ENCODE assay signal across 1 cellular context in the genomic region with DNA sequence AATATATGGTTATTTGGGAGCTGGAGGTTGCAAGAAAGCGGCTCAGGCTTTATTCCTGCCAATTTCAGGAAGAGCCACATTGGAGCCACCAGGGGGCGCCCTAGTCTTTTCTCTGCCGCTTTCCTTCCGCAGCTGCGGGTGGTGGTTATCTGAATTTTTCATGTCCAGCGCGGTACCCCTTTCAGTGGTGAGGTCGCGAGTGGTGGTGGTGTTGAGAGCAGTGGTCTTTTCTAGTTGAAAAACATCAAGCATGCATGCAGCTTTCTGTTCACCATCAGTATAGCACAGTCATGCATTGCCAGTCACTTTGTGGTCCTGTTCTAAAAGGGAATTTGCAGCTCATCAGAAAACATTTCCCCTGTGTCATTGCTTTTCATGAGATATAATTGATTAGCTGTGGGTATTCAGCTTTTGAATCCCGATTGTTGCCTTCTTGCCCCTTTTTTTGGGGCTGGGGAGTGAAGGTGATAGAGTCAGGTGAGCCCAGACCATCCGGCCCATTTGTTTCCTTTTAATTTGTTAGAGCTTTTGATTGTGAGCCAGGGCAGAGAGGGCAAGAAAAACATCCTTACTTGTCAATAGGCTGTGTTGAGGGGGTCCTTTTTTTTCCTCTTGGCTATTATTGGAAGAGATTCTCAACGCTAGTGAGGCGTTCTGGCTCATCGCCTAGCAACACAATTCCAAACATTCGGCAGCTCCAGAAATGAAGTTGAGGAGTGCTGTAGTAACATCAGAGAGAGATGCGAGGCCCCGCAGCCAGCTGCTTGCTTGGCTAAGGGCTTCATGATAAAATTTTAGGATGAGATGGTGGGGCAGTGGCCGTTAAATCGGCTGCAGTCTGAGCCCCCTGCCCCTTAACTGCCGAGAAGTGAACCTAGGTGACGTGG.
TF ChIP-seq lines count a peak whose summit lies in the region.

No MANE protein-coding gene starts in this region.

TF ChIP-seq in HepG2, 621 proteins besides CTCF, POLR2A, EP300 and RAD21 (continued from another document and continues in another):
- TF ChIP-seq, protein P1, sequence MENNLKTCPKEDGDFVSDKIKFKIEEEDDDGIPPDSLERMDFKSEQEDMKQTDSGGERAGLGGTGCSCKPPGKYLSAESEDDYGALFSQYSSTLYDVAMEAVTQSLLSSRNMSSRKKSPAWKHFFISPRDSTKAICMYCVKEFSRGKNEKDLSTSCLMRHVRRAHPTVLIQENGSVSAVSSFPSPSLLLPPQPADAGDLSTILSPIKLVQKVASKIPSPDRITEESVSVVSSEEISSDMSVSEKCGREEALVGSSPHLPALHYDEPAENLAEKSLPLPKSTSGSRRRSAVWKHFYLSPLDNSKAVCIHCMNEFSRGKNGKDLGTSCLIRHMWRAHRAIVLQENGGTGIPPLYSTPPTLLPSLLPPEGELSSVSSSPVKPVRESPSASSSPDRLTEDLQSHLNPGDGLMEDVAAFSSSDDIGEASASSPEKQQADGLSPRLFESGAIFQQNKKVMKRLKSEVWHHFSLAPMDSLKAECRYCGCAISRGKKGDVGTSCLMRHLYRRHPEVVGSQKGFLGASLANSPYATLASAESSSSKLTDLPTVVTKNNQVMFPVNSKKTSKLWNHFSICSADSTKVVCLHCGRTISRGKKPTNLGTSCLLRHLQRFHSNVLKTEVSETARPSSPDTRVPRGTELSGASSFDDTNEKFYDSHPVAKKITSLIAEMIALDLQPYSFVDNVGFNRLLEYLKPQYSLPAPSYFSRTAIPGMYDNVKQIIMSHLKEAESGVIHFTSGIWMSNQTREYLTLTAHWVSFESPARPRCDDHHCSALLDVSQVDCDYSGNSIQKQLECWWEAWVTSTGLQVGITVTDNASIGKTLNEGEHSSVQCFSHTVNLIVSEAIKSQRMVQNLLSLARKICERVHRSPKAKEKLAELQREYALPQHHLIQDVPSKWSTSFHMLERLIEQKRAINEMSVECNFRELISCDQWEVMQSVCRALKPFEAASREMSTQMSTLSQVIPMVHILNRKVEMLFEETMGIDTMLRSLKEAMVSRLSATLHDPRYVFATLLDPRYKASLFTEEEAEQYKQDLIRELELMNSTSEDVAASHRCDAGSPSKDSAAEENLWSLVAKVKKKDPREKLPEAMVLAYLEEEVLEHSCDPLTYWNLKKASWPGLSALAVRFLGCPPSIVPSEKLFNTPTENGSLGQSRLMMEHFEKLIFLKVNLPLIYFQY (CRISPR knock-in tag; IDR thresholded peaks at IDR 0.05; ENCODE audit: borderline replicate concordance): 0 out of 2 replicates have a peak, but pooled peaks have one; percentile 29
- TF ChIP-seq ZNF121 (CRISPR knock-in tag; IDR thresholded peaks at IDR 0.05): no peak
- TF ChIP-seq, protein P2, sequence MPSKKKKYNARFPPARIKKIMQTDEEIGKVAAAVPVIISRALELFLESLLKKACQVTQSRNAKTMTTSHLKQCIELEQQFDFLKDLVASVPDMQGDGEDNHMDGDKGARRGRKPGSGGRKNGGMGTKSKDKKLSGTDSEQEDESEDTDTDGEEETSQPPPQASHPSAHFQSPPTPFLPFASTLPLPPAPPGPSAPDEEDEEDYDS (CRISPR knock-in tag; IDR thresholded peaks at IDR 0.05): no peak
- TF ChIP-seq NFATC3 (CRISPR knock-in tag; IDR thresholded peaks at IDR 0.05): no peak
- TF ChIP-seq TBX2 (CRISPR knock-in tag; IDR thresholded peaks at IDR 0.05; ENCODE audit: borderline replicate concordance): peak; percentile 13; the same call in 1 of the 2 replicates
- no peak for TF ChIP-seq DNMT1 (CRISPR knock-in tag; IDR thresholded peaks at IDR 0.05)
- TF ChIP-seq ZBTB7A (CRISPR knock-in tag; IDR thresholded peaks at IDR 0.05): no peak
- TF ChIP-seq, protein P3, sequence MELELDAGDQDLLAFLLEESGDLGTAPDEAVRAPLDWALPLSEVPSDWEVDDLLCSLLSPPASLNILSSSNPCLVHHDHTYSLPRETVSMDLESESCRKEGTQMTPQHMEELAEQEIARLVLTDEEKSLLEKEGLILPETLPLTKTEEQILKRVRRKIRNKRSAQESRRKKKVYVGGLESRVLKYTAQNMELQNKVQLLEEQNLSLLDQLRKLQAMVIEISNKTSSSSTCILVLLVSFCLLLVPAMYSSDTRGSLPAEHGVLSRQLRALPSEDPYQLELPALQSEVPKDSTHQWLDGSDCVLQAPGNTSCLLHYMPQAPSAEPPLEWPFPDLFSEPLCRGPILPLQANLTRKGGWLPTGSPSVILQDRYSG (CRISPR knock-in tag; IDR thresholded peaks at IDR 0.05): no peak
- TF ChIP-seq RFXANK (CRISPR knock-in tag; IDR thresholded peaks at IDR 0.05): no peak
- TF ChIP-seq ZNF282 (IDR thresholded peaks at IDR 0.05; ENCODE audit: partially characterized antibody): no peak
- no peak for TF ChIP-seq SIN3B (IDR thresholded peaks at IDR 0.05; ENCODE audit: low read length)
- TF ChIP-seq ISL2 (CRISPR knock-in tag; IDR thresholded peaks at IDR 0.05): no peak
- no peak for TF ChIP-seq SP140L (CRISPR knock-in tag; IDR thresholded peaks at IDR 0.05; ENCODE audit: borderline replicate concordance)
- TF ChIP-seq, protein P4, sequence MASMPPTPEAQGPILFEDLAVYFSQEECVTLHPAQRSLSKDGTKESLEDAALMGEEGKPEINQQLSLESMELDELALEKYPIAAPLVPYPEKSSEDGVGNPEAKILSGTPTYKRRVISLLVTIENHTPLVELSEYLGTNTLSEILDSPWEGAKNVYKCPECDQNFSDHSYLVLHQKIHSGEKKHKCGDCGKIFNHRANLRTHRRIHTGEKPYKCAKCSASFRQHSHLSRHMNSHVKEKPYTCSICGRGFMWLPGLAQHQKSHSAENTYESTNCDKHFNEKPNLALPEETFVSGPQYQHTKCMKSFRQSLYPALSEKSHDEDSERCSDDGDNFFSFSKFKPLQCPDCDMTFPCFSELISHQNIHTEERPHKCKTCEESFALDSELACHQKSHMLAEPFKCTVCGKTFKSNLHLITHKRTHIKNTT (CRISPR knock-in tag; IDR thresholded peaks at IDR 0.05): no peak
- TF ChIP-seq ZNF564 (CRISPR knock-in tag; IDR thresholded peaks at IDR 0.05): no peak
- TF ChIP-seq REPIN1 (CRISPR knock-in tag; IDR thresholded peaks at IDR 0.05; ENCODE audit: borderline replicate concordance, low read depth): no peak
- TF ChIP-seq, protein P5, sequence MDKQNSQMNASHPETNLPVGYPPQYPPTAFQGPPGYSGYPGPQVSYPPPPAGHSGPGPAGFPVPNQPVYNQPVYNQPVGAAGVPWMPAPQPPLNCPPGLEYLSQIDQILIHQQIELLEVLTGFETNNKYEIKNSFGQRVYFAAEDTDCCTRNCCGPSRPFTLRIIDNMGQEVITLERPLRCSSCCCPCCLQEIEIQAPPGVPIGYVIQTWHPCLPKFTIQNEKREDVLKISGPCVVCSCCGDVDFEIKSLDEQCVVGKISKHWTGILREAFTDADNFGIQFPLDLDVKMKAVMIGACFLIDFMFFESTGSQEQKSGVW (CRISPR knock-in tag; IDR thresholded peaks at IDR 0.05; ENCODE audit: borderline replicate concordance): no peak
- TF ChIP-seq, protein P6, sequence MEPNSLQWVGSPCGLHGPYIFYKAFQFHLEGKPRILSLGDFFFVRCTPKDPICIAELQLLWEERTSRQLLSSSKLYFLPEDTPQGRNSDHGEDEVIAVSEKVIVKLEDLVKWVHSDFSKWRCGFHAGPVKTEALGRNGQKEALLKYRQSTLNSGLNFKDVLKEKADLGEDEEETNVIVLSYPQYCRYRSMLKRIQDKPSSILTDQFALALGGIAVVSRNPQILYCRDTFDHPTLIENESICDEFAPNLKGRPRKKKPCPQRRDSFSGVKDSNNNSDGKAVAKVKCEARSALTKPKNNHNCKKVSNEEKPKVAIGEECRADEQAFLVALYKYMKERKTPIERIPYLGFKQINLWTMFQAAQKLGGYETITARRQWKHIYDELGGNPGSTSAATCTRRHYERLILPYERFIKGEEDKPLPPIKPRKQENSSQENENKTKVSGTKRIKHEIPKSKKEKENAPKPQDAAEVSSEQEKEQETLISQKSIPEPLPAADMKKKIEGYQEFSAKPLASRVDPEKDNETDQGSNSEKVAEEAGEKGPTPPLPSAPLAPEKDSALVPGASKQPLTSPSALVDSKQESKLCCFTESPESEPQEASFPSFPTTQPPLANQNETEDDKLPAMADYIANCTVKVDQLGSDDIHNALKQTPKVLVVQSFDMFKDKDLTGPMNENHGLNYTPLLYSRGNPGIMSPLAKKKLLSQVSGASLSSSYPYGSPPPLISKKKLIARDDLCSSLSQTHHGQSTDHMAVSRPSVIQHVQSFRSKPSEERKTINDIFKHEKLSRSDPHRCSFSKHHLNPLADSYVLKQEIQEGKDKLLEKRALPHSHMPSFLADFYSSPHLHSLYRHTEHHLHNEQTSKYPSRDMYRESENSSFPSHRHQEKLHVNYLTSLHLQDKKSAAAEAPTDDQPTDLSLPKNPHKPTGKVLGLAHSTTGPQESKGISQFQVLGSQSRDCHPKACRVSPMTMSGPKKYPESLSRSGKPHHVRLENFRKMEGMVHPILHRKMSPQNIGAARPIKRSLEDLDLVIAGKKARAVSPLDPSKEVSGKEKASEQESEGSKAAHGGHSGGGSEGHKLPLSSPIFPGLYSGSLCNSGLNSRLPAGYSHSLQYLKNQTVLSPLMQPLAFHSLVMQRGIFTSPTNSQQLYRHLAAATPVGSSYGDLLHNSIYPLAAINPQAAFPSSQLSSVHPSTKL (CRISPR knock-in tag; IDR thresholded peaks at IDR 0.05): 0 out of 2 replicates have a peak, but pooled peaks have one; percentile 39
- TF ChIP-seq ZNF83 (CRISPR knock-in tag; IDR thresholded peaks at IDR 0.05; ENCODE audit: borderline replicate concordance): no peak
- no peak for TF ChIP-seq SRSF1 (optimal IDR thresholded peaks at IDR 0.05; ENCODE audit: low read depth, low read length)
- TF ChIP-seq ZNF766 (CRISPR knock-in tag; IDR thresholded peaks at IDR 0.05; ENCODE audit: borderline replicate concordance): no peak
- no peak for TF ChIP-seq ZNF496 (CRISPR knock-in tag; IDR thresholded peaks at IDR 0.05; ENCODE audit: insufficient replicate concordance)
- TF ChIP-seq ARHGAP35 (CRISPR knock-in tag; IDR thresholded peaks at IDR 0.05; ENCODE audit: borderline replicate concordance): no peak
- peak; percentile 81; the same call in 1 of the 2 replicates for TF ChIP-seq ZNF816 (CRISPR knock-in tag; IDR thresholded peaks at IDR 0.05; ENCODE audit: borderline replicate concordance)
- TF ChIP-seq ZNF570 (CRISPR knock-in tag; IDR thresholded peaks at IDR 0.05; ENCODE audit: borderline replicate concordance): no peak
- TF ChIP-seq SIX1 (CRISPR knock-in tag; IDR thresholded peaks at IDR 0.05; ENCODE audit: borderline replicate concordance): no peak
- no peak for TF ChIP-seq NKX3-1 (CRISPR knock-in tag; IDR thresholded peaks at IDR 0.05)
- no peak for TF ChIP-seq SMAD1 (CRISPR knock-in tag; IDR thresholded peaks at IDR 0.05; ENCODE audit: borderline replicate concordance, low read depth)
- TF ChIP-seq IRX3 (CRISPR knock-in tag; IDR thresholded peaks at IDR 0.05; ENCODE audit: borderline replicate concordance, low read depth): no peak
- no peak for TF ChIP-seq TRIM24 (CRISPR knock-in tag; IDR thresholded peaks at IDR 0.05)
- no peak for TF ChIP-seq GTF2F1 (IDR thresholded peaks at IDR 0.05; ENCODE audit: low read length)
- no peak for TF ChIP-seq ZNF883 (CRISPR knock-in tag; IDR thresholded peaks at IDR 0.05; ENCODE audit: not compliant biosample characterization)
- no peak for TF ChIP-seq ZNF607 (CRISPR knock-in tag; IDR thresholded peaks at IDR 0.05; ENCODE audit: borderline replicate concordance)
- TF ChIP-seq, protein P7, sequence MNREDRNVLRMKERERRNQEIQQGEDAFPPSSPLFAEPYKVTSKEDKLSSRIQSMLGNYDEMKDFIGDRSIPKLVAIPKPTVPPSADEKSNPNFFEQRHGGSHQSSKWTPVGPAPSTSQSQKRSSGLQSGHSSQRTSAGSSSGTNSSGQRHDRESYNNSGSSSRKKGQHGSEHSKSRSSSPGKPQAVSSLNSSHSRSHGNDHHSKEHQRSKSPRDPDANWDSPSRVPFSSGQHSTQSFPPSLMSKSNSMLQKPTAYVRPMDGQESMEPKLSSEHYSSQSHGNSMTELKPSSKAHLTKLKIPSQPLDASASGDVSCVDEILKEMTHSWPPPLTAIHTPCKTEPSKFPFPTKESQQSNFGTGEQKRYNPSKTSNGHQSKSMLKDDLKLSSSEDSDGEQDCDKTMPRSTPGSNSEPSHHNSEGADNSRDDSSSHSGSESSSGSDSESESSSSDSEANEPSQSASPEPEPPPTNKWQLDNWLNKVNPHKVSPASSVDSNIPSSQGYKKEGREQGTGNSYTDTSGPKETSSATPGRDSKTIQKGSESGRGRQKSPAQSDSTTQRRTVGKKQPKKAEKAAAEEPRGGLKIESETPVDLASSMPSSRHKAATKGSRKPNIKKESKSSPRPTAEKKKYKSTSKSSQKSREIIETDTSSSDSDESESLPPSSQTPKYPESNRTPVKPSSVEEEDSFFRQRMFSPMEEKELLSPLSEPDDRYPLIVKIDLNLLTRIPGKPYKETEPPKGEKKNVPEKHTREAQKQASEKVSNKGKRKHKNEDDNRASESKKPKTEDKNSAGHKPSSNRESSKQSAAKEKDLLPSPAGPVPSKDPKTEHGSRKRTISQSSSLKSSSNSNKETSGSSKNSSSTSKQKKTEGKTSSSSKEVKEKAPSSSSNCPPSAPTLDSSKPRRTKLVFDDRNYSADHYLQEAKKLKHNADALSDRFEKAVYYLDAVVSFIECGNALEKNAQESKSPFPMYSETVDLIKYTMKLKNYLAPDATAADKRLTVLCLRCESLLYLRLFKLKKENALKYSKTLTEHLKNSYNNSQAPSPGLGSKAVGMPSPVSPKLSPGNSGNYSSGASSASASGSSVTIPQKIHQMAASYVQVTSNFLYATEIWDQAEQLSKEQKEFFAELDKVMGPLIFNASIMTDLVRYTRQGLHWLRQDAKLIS (CRISPR knock-in tag; IDR thresholded peaks at IDR 0.05): no peak
- TF ChIP-seq NCOR1 (IDR thresholded peaks at IDR 0.05; ENCODE audit: borderline replicate concordance, low read length): no peak
- no peak for TF ChIP-seq SMARCC2 (IDR thresholded peaks at IDR 0.05)
- TF ChIP-seq, protein P8, sequence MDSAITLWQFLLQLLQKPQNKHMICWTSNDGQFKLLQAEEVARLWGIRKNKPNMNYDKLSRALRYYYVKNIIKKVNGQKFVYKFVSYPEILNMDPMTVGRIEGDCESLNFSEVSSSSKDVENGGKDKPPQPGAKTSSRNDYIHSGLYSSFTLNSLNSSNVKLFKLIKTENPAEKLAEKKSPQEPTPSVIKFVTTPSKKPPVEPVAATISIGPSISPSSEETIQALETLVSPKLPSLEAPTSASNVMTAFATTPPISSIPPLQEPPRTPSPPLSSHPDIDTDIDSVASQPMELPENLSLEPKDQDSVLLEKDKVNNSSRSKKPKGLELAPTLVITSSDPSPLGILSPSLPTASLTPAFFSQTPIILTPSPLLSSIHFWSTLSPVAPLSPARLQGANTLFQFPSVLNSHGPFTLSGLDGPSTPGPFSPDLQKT (CRISPR knock-in tag; IDR thresholded peaks at IDR 0.05; ENCODE audit: borderline replicate concordance): no peak
- TF ChIP-seq ELF4 (CRISPR knock-in tag; IDR thresholded peaks at IDR 0.05; ENCODE audit: borderline replicate concordance): no peak
- no peak for TF ChIP-seq SNAI1 (CRISPR knock-in tag; IDR thresholded peaks at IDR 0.05; ENCODE audit: borderline replicate concordance)
- no peak for TF ChIP-seq ZNF672 (CRISPR knock-in tag; IDR thresholded peaks at IDR 0.05)
- TF ChIP-seq ZFP62 (CRISPR knock-in tag; IDR thresholded peaks at IDR 0.05): no peak
- TF ChIP-seq, protein P9, sequence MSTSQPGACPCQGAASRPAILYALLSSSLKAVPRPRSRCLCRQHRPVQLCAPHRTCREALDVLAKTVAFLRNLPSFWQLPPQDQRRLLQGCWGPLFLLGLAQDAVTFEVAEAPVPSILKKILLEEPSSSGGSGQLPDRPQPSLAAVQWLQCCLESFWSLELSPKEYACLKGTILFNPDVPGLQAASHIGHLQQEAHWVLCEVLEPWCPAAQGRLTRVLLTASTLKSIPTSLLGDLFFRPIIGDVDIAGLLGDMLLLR (CRISPR knock-in tag; IDR thresholded peaks at IDR 0.05): no peak
